ENCODE assay signal across 16 cellular contexts in genomic region chr17:82938486-82939212, GRCh38.
DNase-seq lines count a peak whose midpoint lies in the region; ATAC-seq and TF ChIP-seq lines count a peak whose summit lies in the region.
"Had no signal": no experiment of that assay in that cellular context is flagged by ENCODE, and none has a peak within 500 bp of the region (broad histone marks: within the 10 kb centered on the region; RNA-seq: fewer than 3 reads in every experiment).

No MANE protein-coding gene starts in this region.

- no peak overlapping the region for H3K4me3 ChIP-seq in Peyer's patch
- no peak overlapping the region for H3K4me3 ChIP-seq in kidney epithelial cell (ENCODE audit: low read depth, low read length)
- H3K4me3 ChIP-seq in sigmoid colon: no peak overlapping the region
- H3K4me3 ChIP-seq: SJCRH30 had no signal

- TF ChIP-seq POLR2A in Peyer's patch (IDR thresholded peaks at IDR 0.05): no peak
- no peak for TF ChIP-seq POLR2A in sigmoid colon (IDR thresholded peaks at IDR 0.05)

- peak overlapping the region; percentile 54 to 65 for H3K27ac Mint-ChIP-seq in activated naive CD4-positive, alpha-beta T cell treated with anti-CD3 and anti-CD28 coated beads, Interleukin-2, amount 50 U/mL, for 72 hours

- H3K9me3 Mint-ChIP-seq in activated naive CD4-positive, alpha-beta T cell treated with anti-CD3 and anti-CD28 coated beads, Interleukin-2, amount 50 U/mL, for 72 hours: no peaks in the 10 kb centered on the region

- intact Hi-C loops in sigmoid colon (cut with DNase I): no loop called here

- TF ChIP-seq EP300 in sigmoid colon (IDR thresholded peaks at IDR 0.05): no peak

- H3K27ac ChIP-seq in Peyer's patch (no peak overlapping the region), sigmoid colon (no peak overlapping the region)
- H3K27ac ChIP-seq: SJCRH30 had no signal

- no peak for TF ChIP-seq CTCF in Peyer's patch (IDR thresholded peaks at IDR 0.05)
- no peak for TF ChIP-seq CTCF in kidney epithelial cell (IDR thresholded peaks at IDR 0.05; ENCODE audit: insufficient read depth, low read length, poor library complexity, severe bottlenecking)
- TF ChIP-seq CTCF in sigmoid colon (IDR thresholded peaks at IDR 0.05): no peak
- TF ChIP-seq CTCF in GM20000 (IDR thresholded peaks at IDR 0.05; ENCODE audit: extremely low read depth, missing control alignments): no peak

- peaks cover 15 to 21% of the 10 kb centered on the region in 2 donors for H3K36me3 Mint-ChIP-seq in activated naive CD4-positive, alpha-beta T cell treated with anti-CD3 and anti-CD28 coated beads, Interleukin-2, amount 50 U/mL, for 72 hours

- H3K36me3 ChIP-seq in Peyer's patch (peaks cover 0 to 80% (median 0%) of the 10 kb centered on the region in 3 donors), kidney epithelial cell (ENCODE audit: control insufficient read depth, insufficient read depth, low read length) (peaks cover 1% of the 10 kb centered on the region), sigmoid colon (peaks cover 24 to 88% (median 50%) of the 10 kb centered on the region in 4 donors)

- no peaks in the 10 kb centered on the region for H3K27me3 ChIP-seq in Peyer's patch
- H3K27me3 ChIP-seq in kidney epithelial cell (ENCODE audit: control insufficient read depth, insufficient read depth, low read length): no peaks in the 10 kb centered on the region
- H3K27me3 ChIP-seq in sigmoid colon: no peaks in the 10 kb centered on the region
- H3K27me3 ChIP-seq: SJCRH30 had no signal

- ATAC-seq in activated naive CD4-positive, alpha-beta T cell treated with anti-CD3 and anti-CD28 coated beads, Interleukin-2, amount 50 U/mL, for 72 hours: no peak
- ATAC-seq in GM18511 (IDR thresholded peaks at IDR 0.05; ENCODE audit: unreplicated experiment): no peak
- ATAC-seq: activated T-cell treated with anti-CD3 and anti-CD28 coated beads, Interleukin-2, amount 50 U/mL, for 4 hours had no signal

- WGBS in sigmoid colon, 2 donors: 93 to 94% methylated on average over 13 of the region's 13 CpGs

- peaks cover 0 to 5% (median under 1%) of the 10 kb centered on the region in 4 donors for H3K9me3 ChIP-seq in Peyer's patch
- no peaks in the 10 kb centered on the region for H3K9me3 ChIP-seq in sigmoid colon
- H3K9me3 ChIP-seq: SJCRH30 had no signal

- peak in 1 of 2 donors; percentile 23 for DNase-seq in activated naive CD4-positive, alpha-beta T cell treated with anti-CD3 and anti-CD28 coated beads, Interleukin-2, amount 50 U/mL, for 72 hours (ENCODE audit: low spot score in 2 of 2)
- no peak for DNase-seq in activated naive CD4-positive, alpha-beta T cell (lab: John Stamatoyannopoulos, UW)
- DNase-seq in Peyer's patch (peak in 2 of 3 donors; percentile 9 to 29), kidney epithelial cell (ENCODE audit: low read depth) (peak; percentile 14), sigmoid colon (peak; percentile 52), GM20000 (ENCODE audit: low spot score) (no peak), NCI-H748 (lab: John Stamatoyannopoulos, UW; ENCODE audit: unreplicated experiment) (no peak)
- DNase-seq: activated CD4-positive, alpha-beta T cell treated with anti-CD3 and anti-CD28 coated beads, Interleukin-2, amount 10 ng/mL, durations not matched to agents 7 days and 5 days; activated T-cell treated with anti-CD3 and anti-CD28 coated beads, Interleukin-2, amount 50 U/mL, for 4 hours; Calu3; dermis blood vessel endothelial cell; NCI-H1105; NCI-H446 treated with DMSO at 0.1 percent for 48 hours; SJCRH30; T1000 had no signal

- H3K4me1 ChIP-seq in Peyer's patch (no peaks in the 10 kb centered on the region), sigmoid colon (no peaks in the 10 kb centered on the region)
- H3K4me1 ChIP-seq: SJCRH30 had no signal

Comparison
In these comparisons a context has a peak if more than half of its experiments do, and no peak if none do; other contexts are left out.
1. DNase-seq: peak in Peyer's patch (2 of 3), kidney epithelial cell (single experiment) and sigmoid colon (single experiment); none in activated naive CD4-positive, alpha-beta T cell (0 of 4), GM20000 (single experiment) and NCI-H748 (single experiment).